In the genomic region with DNA sequence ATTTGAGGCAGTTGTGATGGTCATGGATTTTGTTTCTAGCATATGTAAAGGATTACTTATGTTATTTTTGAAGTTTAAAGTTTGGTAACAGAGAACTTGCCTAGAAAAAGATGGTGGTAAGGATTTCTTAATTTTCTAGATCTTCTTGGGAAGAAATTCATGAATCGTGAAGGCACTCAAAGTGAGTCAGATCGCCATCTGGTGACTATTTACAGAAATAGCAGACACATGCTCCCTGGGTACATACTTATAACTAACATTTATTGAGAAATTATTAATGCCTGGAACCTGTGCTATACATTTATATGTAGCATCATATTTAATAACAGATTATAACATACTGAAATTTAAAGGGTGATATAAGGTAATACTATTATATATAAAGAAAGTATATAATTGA, we compare ENCODE assay signal across 9 cellular contexts.
DNase-seq lines count a peak whose midpoint lies in the region; ATAC-seq and TF ChIP-seq lines count a peak whose summit lies in the region.
"Had no signal": no experiment of that assay in that cellular context is flagged by ENCODE, and none has a peak within 500 bp of the region (broad histone marks: within the 10 kb centered on the region; RNA-seq: fewer than 3 reads in every experiment).

No MANE protein-coding gene starts in this region.

- TF ChIP-seq EP300 in esophagus muscularis mucosa (IDR thresholded peaks at IDR 0.05), result no peak

- TF ChIP-seq CTCF in AG10803 (conservative IDR thresholded peaks at IDR 0.05; ENCODE audit: low read length) (peak; percentile 35; the same call in 1 of the 2 replicates), esophagus muscularis mucosa (IDR thresholded peaks at IDR 0.05) (peak in 1 of 3 experiments; percentile 36)

- CTCF ChIA-PET in HEK293T (lab: Yijun Ruan, JAX), result interaction anchor here (0.8 kb wide), 1 partner anchor 1562 kb away, joined by 5 read pairs; no protein-coding TSS in a partner anchor

- no peaks in the 10 kb centered on the region for H3K36me3 ChIP-seq in esophagus muscularis mucosa

- no peak overlapping the region for H3K27ac ChIP-seq in esophagus muscularis mucosa (replicated peaks in 1 of 4)

- H3K4me1 ChIP-seq in esophagus muscularis mucosa, result no peaks in the 10 kb centered on the region

- POLR2A ChIA-PET in HEK293T (lab: Yijun Ruan, JAX), result no interaction called here

- no peaks in the 10 kb centered on the region for H3K9me3 ChIP-seq in esophagus muscularis mucosa

- H3K4me3 ChIP-seq in AG10803 (ENCODE audit: low read length) (no peak overlapping the region), esophagus muscularis mucosa (no peak overlapping the region)

- ATAC-seq in HG03196 (IDR thresholded peaks at IDR 0.05; ENCODE audit: unreplicated experiment) (no peak), HG03432 (IDR thresholded peaks at IDR 0.05; ENCODE audit: unreplicated experiment) (no peak)

- WGBS in esophagus muscularis mucosa, result 40% methylated on average over 2 of the region's 2 CpGs

- DNase-seq in AG10803 (ENCODE audit: low read depth), result peak; percentile 9
- DNase-seq in HEK293T (ENCODE audit: extremely low spot score), result peak; percentile 9
- peak; percentile 7 for DNase-seq in RPMI7951 (ENCODE audit: low read depth)
- peak; percentile 11 for DNase-seq in glomerular visceral epithelial cell (ENCODE audit: extremely low spot score)
- no peak for DNase-seq in NCI-H1048 (lab: John Stamatoyannopoulos, UW)
- DNase-seq in esophagus muscularis mucosa (ENCODE audit: extremely low spot score), result no peak
- DNase-seq: activated naive CD4-positive, alpha-beta T cell treated with Interleukin-2 at 50 U/mL for 16 hours had no signal

- TF ChIP-seq POLR2A in esophagus muscularis mucosa (IDR thresholded peaks at IDR 0.05; ENCODE audit: low read depth), result no peak

- intact Hi-C loops in esophagus muscularis mucosa (cut with DNase I), result no loop called here

- H3K27me3 ChIP-seq in esophagus muscularis mucosa, result no peaks in the 10 kb centered on the region

TF ChIP-seq in HEK293T, 16 proteins besides CTCF, POLR2A, EP300 and RAD21:
- TF ChIP-seq, protein P1, sequence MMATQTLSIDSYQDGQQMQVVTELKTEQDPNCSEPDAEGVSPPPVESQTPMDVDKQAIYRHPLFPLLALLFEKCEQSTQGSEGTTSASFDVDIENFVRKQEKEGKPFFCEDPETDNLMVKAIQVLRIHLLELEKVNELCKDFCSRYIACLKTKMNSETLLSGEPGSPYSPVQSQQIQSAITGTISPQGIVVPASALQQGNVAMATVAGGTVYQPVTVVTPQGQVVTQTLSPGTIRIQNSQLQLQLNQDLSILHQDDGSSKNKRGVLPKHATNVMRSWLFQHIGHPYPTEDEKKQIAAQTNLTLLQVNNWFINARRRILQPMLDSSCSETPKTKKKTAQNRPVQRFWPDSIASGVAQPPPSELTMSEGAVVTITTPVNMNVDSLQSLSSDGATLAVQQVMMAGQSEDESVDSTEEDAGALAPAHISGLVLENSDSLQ (IDR thresholded peaks at IDR 0.05), result no peak
- no peak for TF ChIP-seq L3MBTL2 (conservative IDR thresholded peaks at IDR 0.05)
- no peak for TF ChIP-seq ELF4 (IDR thresholded peaks at IDR 0.05)
- no peak for TF ChIP-seq ARNT (IDR thresholded peaks at IDR 0.05)
- TF ChIP-seq HDGF (IDR thresholded peaks at IDR 0.05; ENCODE audit: borderline replicate concordance), result no peak
- no peak for TF ChIP-seq SUZ12 (IDR thresholded peaks at IDR 0.05)
- no peak for TF ChIP-seq NFRKB (IDR thresholded peaks at IDR 0.05)
- no peak for TF ChIP-seq FOXA1 (IDR thresholded peaks at IDR 0.05)
- TF ChIP-seq TARDBP (IDR thresholded peaks at IDR 0.05), result no peak
- no peak for TF ChIP-seq SP1 (IDR thresholded peaks at IDR 0.05)

Comparison
In these comparisons a context has a peak if more than half of its experiments do, and no peak if none do; other contexts are left out.
1. DNase-seq: peak in AG10803 (single experiment), HEK293T (single experiment), RPMI7951 (single experiment) and glomerular visceral epithelial cell (single experiment); none in NCI-H1048 (single experiment) and esophagus muscularis mucosa (single experiment).